Comparison of ENCODE assay signal across 11 cellular contexts in genomic region chr1:157626099-157626498, GRCh38. TPM values are rescaled to one million over a fixed set of nuclear protein-coding genes. Genes with fewer than 3 reads are reported as not detected.
DNase-seq lines count a peak whose midpoint lies in the region; ATAC-seq and TF ChIP-seq lines count a peak whose summit lies in the region.
"Had no signal": no experiment of that assay in that cellular context is flagged by ENCODE, and none has a peak within 500 bp of the region (broad histone marks: within the 10 kb centered on the region; RNA-seq: fewer than 3 reads in every experiment).

No MANE protein-coding gene starts in this region.

- H3K27ac ChIP-seq in CD4-positive, alpha-beta T cell (ENCODE audit: low read depth, low read length), result no peak overlapping the region
- H3K27ac ChIP-seq: testis had no signal

- no peaks in the 10 kb centered on the region for H3K9me3 Mint-ChIP-seq in activated CD4-positive, alpha-beta T cell treated with anti-CD3 and anti-CD28 coated beads for 36 hours (ENCODE audit: low read depth)
- H3K9me3 Mint-ChIP-seq in progenitor cell of endocrine pancreas (ENCODE audit: low read depth), result no peaks in the 10 kb centered on the region
- H3K9me3 Mint-ChIP-seq in CD4-positive, alpha-beta T cell, result no peaks in the 10 kb centered on the region
- H3K9me3 Mint-ChIP-seq: CD8-positive, alpha-beta memory T cell had no signal

- no peaks in the 10 kb centered on the region for H3K4me1 Mint-ChIP-seq in activated CD4-positive, alpha-beta T cell treated with anti-CD3 and anti-CD28 coated beads for 36 hours
- H3K4me1 Mint-ChIP-seq in progenitor cell of endocrine pancreas (ENCODE audit: low read depth), result no peaks in the 10 kb centered on the region
- peaks cover 4% of the 10 kb centered on the region for H3K4me1 Mint-ChIP-seq in CD4-positive, alpha-beta T cell (ENCODE audit: low read depth)

- H3K4me3 Mint-ChIP-seq in activated CD4-positive, alpha-beta T cell treated with anti-CD3 and anti-CD28 coated beads for 36 hours, result no peak overlapping the region
- H3K4me3 Mint-ChIP-seq in progenitor cell of endocrine pancreas (ENCODE audit: low read depth), result no peak overlapping the region
- no peak overlapping the region for H3K4me3 Mint-ChIP-seq in CD4-positive, alpha-beta T cell

- DNase-seq in activated CD4-positive, alpha-beta T cell treated with anti-CD3 and anti-CD28 coated beads for 36 hours, result peak; percentile 67
- no peak for DNase-seq in activated CD4-positive, alpha-beta T cell treated with anti-CD3 and anti-CD28 coated beads, Interleukin-2, amount 50 U/mL, for 1 hour
- DNase-seq in HEK293T (ENCODE audit: extremely low spot score), result peak; percentile 35
- peak; percentile 77 for DNase-seq in RPMI8226
- no peak for DNase-seq in progenitor cell of endocrine pancreas (ENCODE audit: low spot score, unreplicated experiment)
- DNase-seq in CD4-positive, alpha-beta T cell, result no peak
- DNase-seq: effector CD4-positive, alpha-beta T cell; testis had no signal

- peak; percentile 69 for ATAC-seq in activated CD4-positive, alpha-beta T cell treated with anti-CD3 and anti-CD28 coated beads for 36 hours
- ATAC-seq in GM18520 (IDR thresholded peaks at IDR 0.05; ENCODE audit: unreplicated experiment) (no peak), GM18511 (IDR thresholded peaks at IDR 0.05; ENCODE audit: unreplicated experiment) (no peak)
- no peak for ATAC-seq in CD4-positive, alpha-beta T cell (ENCODE audit: poor library complexity)

- peaks cover 15% of the 10 kb centered on the region for H3K27me3 Mint-ChIP-seq in activated CD4-positive, alpha-beta T cell treated with anti-CD3 and anti-CD28 coated beads for 36 hours
- peaks cover 24% of the 10 kb centered on the region for H3K27me3 Mint-ChIP-seq in progenitor cell of endocrine pancreas
- H3K27me3 Mint-ChIP-seq in CD4-positive, alpha-beta T cell, result peaks cover 18% of the 10 kb centered on the region

- no peaks in the 10 kb centered on the region for H3K9me3 ChIP-seq in CD4-positive, alpha-beta T cell (ENCODE audit: control insufficient read depth, low read length)
- H3K9me3 ChIP-seq: testis had no signal

- H3K36me3 Mint-ChIP-seq in activated CD4-positive, alpha-beta T cell treated with anti-CD3 and anti-CD28 coated beads for 36 hours (ENCODE audit: low read depth), result no peaks in the 10 kb centered on the region
- no peaks in the 10 kb centered on the region for H3K36me3 Mint-ChIP-seq in progenitor cell of endocrine pancreas (ENCODE audit: insufficient read depth)
- H3K36me3 Mint-ChIP-seq in CD4-positive, alpha-beta T cell (ENCODE audit: low read depth), result no peaks in the 10 kb centered on the region
- H3K36me3 Mint-ChIP-seq: CD8-positive, alpha-beta memory T cell had no signal

- POLR2A ChIA-PET in activated CD4-positive, alpha-beta T cell treated with anti-CD3 and anti-CD28 coated beads for 36 hours (lab: Charles Lee), result no interaction called here
- POLR2A ChIA-PET in HEK293T (lab: Yijun Ruan, JAX), result no interaction called here
- POLR2A ChIA-PET in CD4-positive, alpha-beta T cell (lab: Charles Lee), result no interaction called here

- intact Hi-C loops in activated CD4-positive, alpha-beta T cell treated with anti-CD3 and anti-CD28 coated beads for 36 hours (cut with DNase I, micrococcal nuclease), result loop anchor here (1.0 kb wide), 1 partner anchor 46 kb away; no protein-coding TSS in a partner anchor
- intact Hi-C loops in CD4-positive, alpha-beta T cell (cut with DNase I, micrococcal nuclease), result no loop called here

- peak; percentile 41 for TF ChIP-seq CTCF in progenitor cell of endocrine pancreas (IDR thresholded peaks at IDR 0.05; ENCODE audit: unreplicated experiment)
- TF ChIP-seq CTCF in CD4-positive, alpha-beta T cell (IDR thresholded peaks at IDR 0.05), result no peak

- CTCF ChIA-PET in activated CD4-positive, alpha-beta T cell treated with anti-CD3 and anti-CD28 coated beads for 36 hours (lab: Charles Lee), result interaction anchor here (2.7 kb wide), 1 partner anchor 46 kb away, joined by 9 read pairs; no protein-coding TSS in a partner anchor
- CTCF ChIA-PET in HEK293T (lab: Yijun Ruan, JAX), result no interaction called here
- CTCF ChIA-PET in CD4-positive, alpha-beta T cell (lab: Charles Lee), result no interaction called here

- no peak overlapping the region for H3K27ac Mint-ChIP-seq in activated CD4-positive, alpha-beta T cell treated with anti-CD3 and anti-CD28 coated beads for 36 hours
- no peak overlapping the region for H3K27ac Mint-ChIP-seq in progenitor cell of endocrine pancreas
- no peak overlapping the region for H3K27ac Mint-ChIP-seq in CD4-positive, alpha-beta T cell

- peaks cover 4% of the 10 kb centered on the region for H3K27me3 ChIP-seq in CD4-positive, alpha-beta T cell (ENCODE audit: control insufficient read depth, insufficient read depth, low read length)
- H3K27me3 ChIP-seq: testis had no signal

TF ChIP-seq in HEK293T, 16 proteins besides CTCF, POLR2A, EP300 and RAD21:
- no peak for TF ChIP-seq FOXA1 (IDR thresholded peaks at IDR 0.05)
- no peak for TF ChIP-seq L3MBTL2 (conservative IDR thresholded peaks at IDR 0.05)
- TF ChIP-seq LEF1 (IDR thresholded peaks at IDR 0.05; ENCODE audit: borderline replicate concordance), result no peak
- TF ChIP-seq ARNT (IDR thresholded peaks at IDR 0.05), result no peak
- TF ChIP-seq ZNF384 (IDR thresholded peaks at IDR 0.05), result no peak
- no peak for TF ChIP-seq ELF4 (IDR thresholded peaks at IDR 0.05)
- TF ChIP-seq TARDBP (IDR thresholded peaks at IDR 0.05), result no peak
- TF ChIP-seq FOXM1 (IDR thresholded peaks at IDR 0.05; ENCODE audit: borderline replicate concordance), result no peak
- TF ChIP-seq PKNOX1 (IDR thresholded peaks at IDR 0.05), result no peak
- TF ChIP-seq HDGF (IDR thresholded peaks at IDR 0.05; ENCODE audit: borderline replicate concordance), result no peak
- TF ChIP-seq NFRKB (IDR thresholded peaks at IDR 0.05), result no peak
- no peak for TF ChIP-seq FOXK2 (IDR thresholded peaks at IDR 0.05)
- TF ChIP-seq BHLHE40 (IDR thresholded peaks at IDR 0.05; ENCODE audit: borderline replicate concordance), result no peak
- TF ChIP-seq CTBP1 (IDR thresholded peaks at IDR 0.05; ENCODE audit: borderline replicate concordance), result no peak
- no peak for TF ChIP-seq SUZ12 (IDR thresholded peaks at IDR 0.05)

RNA-seq across cellular contexts. Expression of gene FCRL4, which starts 28.2 kb away (rescaled TPM):
- not detected for total RNA-seq in activated CD4-positive, alpha-beta T cell treated with anti-CD3 and anti-CD28 coated beads for 36 hours
- not detected in 2 replicates for total RNA-seq in progenitor cell of endocrine pancreas
- not detected for total RNA-seq in CD4-positive, alpha-beta T cell
- total RNA-seq: CD8-positive, alpha-beta memory T cell had no signal

Comparison
In these comparisons a context has a peak if more than half of its experiments do, and no peak if none do; other contexts are left out.
1. DNase-seq: peak in activated CD4-positive, alpha-beta T cell treated with anti-CD3 and anti-CD28 coated beads for 36 hours (single experiment), HEK293T (single experiment) and RPMI8226 (single experiment); none in activated CD4-positive, alpha-beta T cell treated with anti-CD3 and anti-CD28 coated beads, Interleukin-2, amount 50 U/mL, for 1 hour (single experiment), progenitor cell of endocrine pancreas (single experiment) and CD4-positive, alpha-beta T cell (0 of 10).
2. intact Hi-C loops: an anchor here in activated CD4-positive, alpha-beta T cell treated with anti-CD3 and anti-CD28 coated beads for 36 hours (1.0 kb wide); none called in CD4-positive, alpha-beta T cell.